15 cellular contexts compared by ENCODE assay signal in genomic region chr12:98185606-98186005, GRCh38.
A peak's percentile ranks its signal among the peaks of the same experiment; 100 is the strongest.
DNase-seq lines count a peak whose midpoint lies in the region; ATAC-seq and TF ChIP-seq lines count a peak whose summit lies in the region.
"Had no signal": no experiment of that assay in that cellular context is flagged by ENCODE, and none has a peak within 500 bp of the region (broad histone marks: within the 10 kb centered on the region; RNA-seq: fewer than 3 reads in every experiment).

No MANE protein-coding gene starts in this region.

- no peak for ATAC-seq in HG03025 (IDR thresholded peaks at IDR 0.05; ENCODE audit: low FRiP score, unreplicated experiment)
- ATAC-seq: K562 had no signal

- H3K36me3 Mint-ChIP-seq in osteocyte (ENCODE audit: unreplicated experiment) = no peaks in the 10 kb centered on the region
- H3K36me3 Mint-ChIP-seq: CD8-positive, alpha-beta memory T cell had no signal

- no peaks in the 10 kb centered on the region for H3K4me1 Mint-ChIP-seq in osteocyte (ENCODE audit: unreplicated experiment)
- H3K4me1 Mint-ChIP-seq: CD8-positive, alpha-beta memory T cell had no signal

- no peak overlapping the region for H3K27ac Mint-ChIP-seq in osteocyte (ENCODE audit: unreplicated experiment)
- H3K27ac Mint-ChIP-seq: CD8-positive, alpha-beta memory T cell had no signal

- no peaks in the 10 kb centered on the region for H3K27me3 Mint-ChIP-seq in osteocyte (ENCODE audit: unreplicated experiment)
- H3K27me3 Mint-ChIP-seq: CD8-positive, alpha-beta memory T cell had no signal

- DNase-seq in HS-27A (ENCODE audit: low read depth) (peak; percentile 27), M059J (ENCODE audit: low read depth) (peak; percentile 13), cardiac fibroblast (ENCODE audit: low read depth in 2 of 2) (peak; percentile 2 to 8), non-pigmented ciliary epithelial cell (ENCODE audit: low read depth) (peak; percentile 45), NCI-H510A (lab: John Stamatoyannopoulos, UW) (no peak), HuH-7 (ENCODE audit: low spot score) (no peak), osteocyte (ENCODE audit: extremely low spot score, unreplicated experiment) (no peak)
- DNase-seq: CD8-positive, alpha-beta memory T cell; NCI-H1694; NCI-H2171; NCI-H510A treated with DMSO at 0.1 percent for 48 hours; SIG-M5 had no signal

- no peaks in the 10 kb centered on the region for H3K9me3 Mint-ChIP-seq in osteocyte (ENCODE audit: unreplicated experiment)

- no peak overlapping the region for H3K4me3 Mint-ChIP-seq in osteocyte (ENCODE audit: unreplicated experiment)
- H3K4me3 Mint-ChIP-seq: CD8-positive, alpha-beta memory T cell had no signal

- TF ChIP-seq CTCF in cardiac fibroblast (IDR thresholded peaks at IDR 0.05; ENCODE audit: low read depth, low read length) = no peak
- TF ChIP-seq CTCF in osteocyte (IDR thresholded peaks at IDR 0.05) = no peak

- no peak overlapping the region for H3K4me3 ChIP-seq in cardiac fibroblast (replicated peaks in 1 of 2; ENCODE audit: low read depth in 2 of 2, low read length in 2 of 2)
- H3K4me3 ChIP-seq: BLaER1, K562 had no signal

Comparison
In these comparisons a context has a peak if more than half of its experiments do, and no peak if none do; other contexts are left out.
1. DNase-seq: peak in HS-27A (single experiment), M059J (single experiment), cardiac fibroblast (2 of 2) and non-pigmented ciliary epithelial cell (single experiment); none in NCI-H510A (single experiment), HuH-7 (single experiment) and osteocyte (single experiment).